ENCODE assay signal across 8 cellular contexts in genomic region chr17:80605326-80606066, GRCh38.
A peak's percentile ranks its signal among the peaks of the same experiment; 100 is the strongest.
DNase-seq lines count a peak whose midpoint lies in the region; ATAC-seq and TF ChIP-seq lines count a peak whose summit lies in the region.

No MANE protein-coding gene starts in this region.

- peaks cover 7% of the 10 kb centered on the region for H3K36me3 ChIP-seq in WERI-Rb-1

- DNase-seq in WERI-Rb-1: no peak
- peak; percentile 93 for DNase-seq in epithelial cell of prostate (ENCODE audit: low read depth, low spot score)
- DNase-seq in stimulated activated naive CD8-positive, alpha-beta T cell treated with anti-CD3 and anti-CD28 coated beads, Interleukin-15, Interleukin-2, amounts not matched to agents 100 U/mL and 50 U/mL, for 24 hours: peak; percentile 73
- DNase-seq in NCI-H2196 treated with DMSO at 0.1 percent for 48 hours (lab: John Stamatoyannopoulos, UW; ENCODE audit: unreplicated experiment): no peak
- no peak for DNase-seq in amniotic stem cell (lab: John Stamatoyannopoulos, UW)
- no peak for DNase-seq in CD14-positive monocyte (ENCODE audit: low spot score)

- H3K36me3 Mint-ChIP-seq in CD14-positive monocyte: peaks cover 1 to 9% of the 10 kb centered on the region in 2 donors

- peak overlapping the region in 2 of 7 donors; percentile 41 to 73 for H3K27ac Mint-ChIP-seq in CD14-positive monocyte

- peaks cover 53% of the 10 kb centered on the region for H3K4me1 Mint-ChIP-seq in CD14-positive monocyte

- intact Hi-C loops in CD14-positive monocyte (cut with micrococcal nuclease): no loop called here

- no peak overlapping the region for H3K4me3 ChIP-seq in WERI-Rb-1 (ENCODE audit: low read depth, low read length)

- H3K4me3 Mint-ChIP-seq in CD14-positive monocyte: no peak overlapping the region

- no peaks in the 10 kb centered on the region for H3K27me3 Mint-ChIP-seq in CD14-positive monocyte (ENCODE audit: low read depth in 3 of 3)

- H3K9me3 Mint-ChIP-seq in CD14-positive monocyte: no peaks in the 10 kb centered on the region

- H3K27me3 ChIP-seq in WERI-Rb-1 (ENCODE audit: insufficient read depth, low read depth, severe bottlenecking): no peaks in the 10 kb centered on the region

- peak overlapping the region; percentile 96; the same call in 1 of the 2 replicates for H3K27ac ChIP-seq in WERI-Rb-1
- H3K27ac ChIP-seq in epithelial cell of prostate: no peak overlapping the region

- ATAC-seq in GM18858 (IDR thresholded peaks at IDR 0.05; ENCODE audit: unreplicated experiment) (peak; percentile 73), HG02943 (IDR thresholded peaks at IDR 0.05; ENCODE audit: low read depth, unreplicated experiment) (peak; percentile 63)
- peak; percentile 100 for ATAC-seq in stimulated activated naive CD8-positive, alpha-beta T cell treated with anti-CD3 and anti-CD28 coated beads, Interleukin-15, Interleukin-2, amounts not matched to agents 100 U/mL and 50 U/mL, for 24 hours

- peaks cover 8% of the 10 kb centered on the region for H3K9me3 ChIP-seq in WERI-Rb-1 (ENCODE audit: severe bottlenecking)

- TF ChIP-seq CTCF in WERI-Rb-1 (IDR thresholded peaks at IDR 0.05; ENCODE audit: low read depth, low read length) (no peak), CD14-positive monocyte (IDR thresholded peaks at IDR 0.05) (no peak)

Comparison
In these comparisons a context has a peak if more than half of its experiments do, and no peak if none do; other contexts are left out.
1. DNase-seq: peak in epithelial cell of prostate (single experiment) and stimulated activated naive CD8-positive, alpha-beta T cell treated with anti-CD3 and anti-CD28 coated beads, Interleukin-15, Interleukin-2, amounts not matched to agents 100 U/mL and 50 U/mL, for 24 hours (single experiment); none in WERI-Rb-1 (single experiment), NCI-H2196 treated with DMSO at 0.1 percent for 48 hours (single experiment), amniotic stem cell (single experiment) and CD14-positive monocyte (single experiment).
2. Peak in every context shown above with its lines, with median percentiles within 50 percentile points of each other: ATAC-seq.